10 cellular contexts compared by ENCODE assay signal in the genomic region with DNA sequence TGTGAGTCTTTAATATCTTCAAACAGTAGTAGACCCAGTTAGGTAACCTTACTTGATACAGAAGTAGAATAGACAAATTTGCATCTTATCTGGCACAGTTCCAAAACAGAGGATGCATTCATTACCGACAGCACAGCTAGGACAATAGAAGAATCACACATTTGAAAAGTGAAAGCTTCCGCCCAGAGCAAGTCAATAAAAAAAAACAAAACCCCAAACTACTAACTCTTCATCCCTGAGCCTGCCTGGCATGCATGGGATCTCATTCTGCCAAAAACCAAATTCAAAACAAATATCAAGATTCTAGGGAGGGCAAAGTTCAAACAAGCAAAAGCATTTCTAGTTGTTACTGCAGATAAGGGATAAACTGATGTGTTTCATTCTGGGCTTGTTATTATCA.
A peak's percentile ranks its signal among the peaks of the same experiment; 100 is the strongest.
DNase-seq lines count a peak whose midpoint lies in the region; ATAC-seq, FAIRE-seq and TF ChIP-seq lines count a peak whose summit lies in the region.
"Had no signal": no experiment of that assay in that cellular context is flagged by ENCODE, and none has a peak within 500 bp of the region (broad histone marks: within the 10 kb centered on the region; RNA-seq: fewer than 3 reads in every experiment).

No MANE protein-coding gene starts in this region.

- H3K4me1 ChIP-seq in keratinocyte (ENCODE audit: control insufficient read depth, extremely low read depth, insufficient read depth, low read length) (peaks cover 23% of the 10 kb centered on the region), endodermal cell (ENCODE audit: control insufficient read depth, insufficient read depth, low read length) (peaks cover 6% of the 10 kb centered on the region)

- no peaks in the 10 kb centered on the region for H3K36me3 Mint-ChIP-seq in activated naive CD4-positive, alpha-beta T cell treated with anti-CD3 and anti-CD28 coated beads, Interleukin-2, amount 50 U/mL, for 72 hours
- H3K36me3 Mint-ChIP-seq in activated T-helper 17 cell treated with anti-CD3 and anti-CD28 coated beads, Interleukin-2, amount 50 U/mL, for 72 hours (ENCODE audit: low read depth): no peaks in the 10 kb centered on the region
- H3K36me3 Mint-ChIP-seq in T-cell (peaks cover 16% of the 10 kb centered on the region), endodermal cell (ENCODE audit: low read depth) (no peaks in the 10 kb centered on the region)

- H3K79me2 ChIP-seq in keratinocyte (ENCODE audit: control insufficient read depth, insufficient read depth, low read length): no peaks in the 10 kb centered on the region

- H3K4me3 ChIP-seq in keratinocyte (ENCODE audit: control insufficient read depth in 2 of 3, extremely low read depth in 1 of 3, insufficient read depth in 2 of 3, low read depth in 1 of 3, low read length in 3 of 3) (peak overlapping the region in 1 of 3 experiments; percentile 24), endodermal cell (ENCODE audit: low read length) (no peak overlapping the region)

- peak overlapping the region; percentile 35 for H3K4me3 Mint-ChIP-seq in activated T-helper 17 cell treated with anti-CD3 and anti-CD28 coated beads, Interleukin-2, amount 50 U/mL, for 72 hours
- H3K4me3 Mint-ChIP-seq in T-cell: no peak overlapping the region
- no peak overlapping the region for H3K4me3 Mint-ChIP-seq in endodermal cell

- H3K9me3 Mint-ChIP-seq in activated naive CD4-positive, alpha-beta T cell treated with anti-CD3 and anti-CD28 coated beads, Interleukin-2, amount 50 U/mL, for 72 hours: no peaks in the 10 kb centered on the region
- no peaks in the 10 kb centered on the region for H3K9me3 Mint-ChIP-seq in activated T-helper 17 cell treated with anti-CD3 and anti-CD28 coated beads, Interleukin-2, amount 50 U/mL, for 72 hours
- H3K9me3 Mint-ChIP-seq in T-cell: no peaks in the 10 kb centered on the region
- H3K9me3 Mint-ChIP-seq in endodermal cell: no peaks in the 10 kb centered on the region

- H3K27me3 ChIP-seq in keratinocyte (ENCODE audit: control insufficient read depth, extremely low read depth, insufficient read depth, low read length) (no peaks in the 10 kb centered on the region), endodermal cell (ENCODE audit: control insufficient read depth, insufficient read depth, low read length, poor library complexity, severe bottlenecking) (no peaks in the 10 kb centered on the region)

- no peak for TF ChIP-seq CTCF in keratinocyte (optimal IDR thresholded peaks at IDR 0.05 in 1 of 3, IDR thresholded peaks at IDR 0.05 in 1 of 3, conservative IDR thresholded peaks at IDR 0.05 in 1 of 3; ENCODE audit: extremely low read depth in 1 of 3, insufficient read depth in 2 of 3, low read length in 3 of 3)
- TF ChIP-seq CTCF in endodermal cell (conservative IDR thresholded peaks at IDR 0.05): no peak

- H3K27me3 Mint-ChIP-seq in activated T-helper 17 cell treated with anti-CD3 and anti-CD28 coated beads, Interleukin-2, amount 50 U/mL, for 72 hours: no peaks in the 10 kb centered on the region
- H3K27me3 Mint-ChIP-seq in T-cell: no peaks in the 10 kb centered on the region
- no peaks in the 10 kb centered on the region for H3K27me3 Mint-ChIP-seq in endodermal cell (ENCODE audit: insufficient read depth)

- H3K27ac Mint-ChIP-seq in activated naive CD4-positive, alpha-beta T cell treated with anti-CD3 and anti-CD28 coated beads, Interleukin-2, amount 50 U/mL, for 72 hours: peak overlapping the region; percentile 19 to 89
- H3K27ac Mint-ChIP-seq in activated T-helper 17 cell treated with anti-CD3 and anti-CD28 coated beads, Interleukin-2, amount 50 U/mL, for 72 hours: peak overlapping the region; percentile 70
- no peak overlapping the region for H3K27ac Mint-ChIP-seq in T-cell
- H3K27ac Mint-ChIP-seq in endodermal cell: no peak overlapping the region

- H3K9me3 ChIP-seq in keratinocyte (ENCODE audit: control insufficient read depth, low read depth, low read length) (no peaks in the 10 kb centered on the region), endodermal cell (ENCODE audit: control insufficient read depth, low read length) (no peaks in the 10 kb centered on the region)

- no peaks in the 10 kb centered on the region for H4K20me1 ChIP-seq in keratinocyte (ENCODE audit: control insufficient read depth, extremely low read depth, insufficient read depth, low read length)

- dilution Hi-C loops in keratinocyte (cut with MboI; ENCODE audit: extremely low pct_ligation_motif_present, low sequenced_read_pairs): no loop called here

- peak in 1 of 2 donors; percentile 51 for ATAC-seq in activated naive CD4-positive, alpha-beta T cell treated with anti-CD3 and anti-CD28 coated beads, Interleukin-2, amount 50 U/mL, for 72 hours
- ATAC-seq in activated T-helper 17 cell treated with anti-CD3 and anti-CD28 coated beads, Interleukin-2, amount 50 U/mL, for 72 hours (replicated peaks): peak; percentile 13
- ATAC-seq in GM18517 (IDR thresholded peaks at IDR 0.05; ENCODE audit: unreplicated experiment) (no peak), T-cell (replicated peaks in 1 of 4) (no peak)

- H3K9me1 ChIP-seq in keratinocyte (ENCODE audit: control insufficient read depth, extremely low read depth, insufficient read depth, low read length): no peaks in the 10 kb centered on the region

- peak overlapping the region; percentile 55 for H3K4me2 ChIP-seq in keratinocyte (ENCODE audit: control insufficient read depth, extremely low read depth, insufficient read depth, low read depth, low read length)

- H3K27ac ChIP-seq in keratinocyte (ENCODE audit: control insufficient read depth, insufficient read depth, low read length): peak overlapping the region; percentile 67
- H3K27ac ChIP-seq in endodermal cell (ENCODE audit: low read depth, low read length): no peak overlapping the region

- 72% methylated on average over 2 of the region's 2 CpGs; no CpG with 5 or more reads in 1 of the 2 experiments for WGBS in endodermal cell (ENCODE audit: insufficient coverage in 1 of 2, insufficient read length in 1 of 2), 2 experiments

- DNase-seq in activated naive CD4-positive, alpha-beta T cell treated with anti-CD3 and anti-CD28 coated beads, Interleukin-2, amount 50 U/mL, for 72 hours (ENCODE audit: low spot score in 2 of 2): no peak
- no peak for DNase-seq in activated naive CD4-positive, alpha-beta T cell (lab: John Stamatoyannopoulos, UW)
- DNase-seq in keratinocyte (ENCODE audit: low read depth, low spot score): no peak
- DNase-seq in T-cell: no peak
- DNase-seq in ureter (ENCODE audit: low spot score): no peak
- DNase-seq in endodermal cell: no peak

- H3K9ac ChIP-seq in keratinocyte (ENCODE audit: control insufficient read depth, extremely low read depth, insufficient read depth, low read length) (no peak overlapping the region), endodermal cell (ENCODE audit: extremely low read depth, low read length, poor library complexity, severe bottlenecking) (no peak overlapping the region)

- peaks cover 11% of the 10 kb centered on the region for H3K4me1 Mint-ChIP-seq in activated T-helper 17 cell treated with anti-CD3 and anti-CD28 coated beads, Interleukin-2, amount 50 U/mL, for 72 hours
- H3K4me1 Mint-ChIP-seq in T-cell: peaks cover 6 to 19% (median 12%) of the 10 kb centered on the region in 3 donors
- H3K4me1 Mint-ChIP-seq in endodermal cell: peaks cover 30% of the 10 kb centered on the region

- CTCF ChIA-PET in T-cell (lab: Charles Lee): no interaction called here

- no peaks in the 10 kb centered on the region for H3K36me3 ChIP-seq in keratinocyte (ENCODE audit: control insufficient read depth in 2 of 2, extremely low read depth in 1 of 2, insufficient read depth in 2 of 2, low read length in 2 of 2)
- no peaks in the 10 kb centered on the region for H3K36me3 ChIP-seq in endodermal cell (ENCODE audit: control insufficient read depth, insufficient read depth, low read length)

- POLR2A ChIA-PET in T-cell (lab: Charles Lee): interaction anchor here in 1 of 2 donors (0.7 kb wide), 1 partner anchor 986 kb away, joined by 3 read pairs; no protein-coding TSS in a partner anchor

- no peak overlapping the region for H2AFZ ChIP-seq in keratinocyte (ENCODE audit: control insufficient read depth, low read length)

- FAIRE-seq in keratinocyte (lab: Jason Lieb, UNC): no peak
- FAIRE-seq: colon, TTC549 had no signal

Comparison
In these comparisons a context has a peak if more than half of its experiments do, and no peak if none do; other contexts are left out.
1. H3K27ac Mint-ChIP-seq: peak in activated naive CD4-positive, alpha-beta T cell treated with anti-CD3 and anti-CD28 coated beads, Interleukin-2, amount 50 U/mL, for 72 hours (2 of 2) and activated T-helper 17 cell treated with anti-CD3 and anti-CD28 coated beads, Interleukin-2, amount 50 U/mL, for 72 hours (single experiment); none in T-cell (0 of 2) and endodermal cell (single experiment).